10 cellular contexts compared by ENCODE assay signal in the genomic region with DNA sequence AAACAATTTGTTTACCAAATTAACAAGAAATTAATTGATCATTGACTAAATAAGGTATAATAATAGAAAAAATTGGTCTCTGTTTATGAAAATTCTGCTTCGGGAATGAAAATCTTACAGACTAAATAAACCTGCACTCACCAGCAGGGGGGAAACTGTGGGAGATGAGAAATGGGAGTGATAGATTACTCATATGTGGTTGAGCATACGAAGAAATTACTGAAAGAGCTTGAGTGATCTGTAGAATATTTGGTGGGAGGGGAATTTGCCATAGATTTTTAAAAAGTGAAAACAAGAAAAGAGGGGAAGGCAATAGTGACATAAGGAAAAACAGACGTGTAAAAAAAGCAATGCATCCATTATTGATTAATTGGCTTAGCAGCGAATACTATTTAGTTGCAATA. TPM values are rescaled to one million over a fixed set of nuclear protein-coding genes. Genes with fewer than 3 reads are reported as not detected.
DNase-seq lines count a peak whose midpoint lies in the region; ATAC-seq and TF ChIP-seq lines count a peak whose summit lies in the region.
"Had no signal": no experiment of that assay in that cellular context is flagged by ENCODE, and none has a peak within 500 bp of the region (broad histone marks: within the 10 kb centered on the region; RNA-seq: fewer than 3 reads in every experiment).

No MANE protein-coding gene starts in this region.

- TF ChIP-seq POLR2A in tibial nerve (IDR thresholded peaks at IDR 0.05), result no peak

- no peak overlapping the region for H3K4me2 ChIP-seq in mammary epithelial cell (ENCODE audit: insufficient read depth, low read depth, low read length)

- no TSS peak for BruUV-seq in mammary epithelial cell (replicated peaks; lab: Mats Ljungman, UMichigan)

- DNase-seq in GM12864 (ENCODE audit: low read depth) (no peak), mammary epithelial cell (peak; percentile 19), SW 1271 (lab: John Stamatoyannopoulos, UW) (no peak), NCI-H146 (lab: John Stamatoyannopoulos, UW) (no peak), tibial nerve (ENCODE audit: low spot score in 2 of 2) (no peak), mesenteric fat pad (ENCODE audit: low spot score) (no peak)

- no peak overlapping the region for H3K9ac ChIP-seq in mammary epithelial cell (ENCODE audit: insufficient read depth, low read length)

- dilution Hi-C loops in mammary epithelial cell (cut with HindIII; ENCODE audit: low sequenced_read_pairs), result no loop called here

- no peaks in the 10 kb centered on the region for H4K20me1 ChIP-seq in mammary epithelial cell (ENCODE audit: insufficient read depth, low read length)

- ATAC-seq in GM19452 (IDR thresholded peaks at IDR 0.05; ENCODE audit: unreplicated experiment) (peak; percentile 51), HG03378 (IDR thresholded peaks at IDR 0.05; ENCODE audit: unreplicated experiment) (peak; percentile 66)
- ATAC-seq: K562 had no signal

- in situ Hi-C loops in mammary epithelial cell (cut with MboI; ENCODE audit: low sequenced_read_pairs in 2 of 2), result no loop called here

- no peaks in the 10 kb centered on the region for H3K79me2 ChIP-seq in mammary epithelial cell (ENCODE audit: insufficient read depth, low read length)

- H3K36me3 ChIP-seq in mammary epithelial cell (ENCODE audit: insufficient read depth, low read length) (peaks cover 2% of the 10 kb centered on the region), tibial nerve (no peaks in the 10 kb centered on the region)

- CTCF ChIA-PET in mammary epithelial cell (lab: Charles Lee; ENCODE audit: low non-redundant PET), result interaction anchor here (0.6 kb wide), 1 partner anchor 1755 kb away, joined by 3 read pairs; no protein-coding TSS in a partner anchor

- H3K4me1 ChIP-seq in mammary epithelial cell (ENCODE audit: insufficient read depth, low read length) (peaks cover 7% of the 10 kb centered on the region), tibial nerve (peaks cover 0 to 12% (median 4%) of the 10 kb centered on the region in 4 donors)

- H3K27ac ChIP-seq in mammary epithelial cell (ENCODE audit: insufficient read depth, low read depth, low read length), result no peak overlapping the region
- H3K27ac ChIP-seq in tibial nerve, result no peak overlapping the region

- no peak for TF ChIP-seq EP300 in tibial nerve (IDR thresholded peaks at IDR 0.05)

- H3K4me3 ChIP-seq in GM12864 (ENCODE audit: low read depth, low read length), result peak overlapping the region; percentile 34; the same call in 1 of the 2 replicates
- H3K4me3 ChIP-seq in mammary epithelial cell (replicated peaks in 1 of 3; ENCODE audit: insufficient read depth in 1 of 3, low read depth in 2 of 3, low read length in 3 of 3), result no peak overlapping the region
- H3K4me3 ChIP-seq in tibial nerve, result no peak overlapping the region
- H3K4me3 ChIP-seq: K562 had no signal

- peak; percentile 39 for TF ChIP-seq CTCF in GM12864 (IDR thresholded peaks at IDR 0.05; ENCODE audit: low read depth, low read length, missing control alignments)
- TF ChIP-seq CTCF in mammary epithelial cell (conservative IDR thresholded peaks at IDR 0.05 in 1 of 2, IDR thresholded peaks at IDR 0.05 in 1 of 2; ENCODE audit: extremely low read depth in 1 of 2, insufficient read depth in 1 of 2, low read depth in 1 of 2, low read length in 2 of 2), result peak; percentile 26 to 28
- no peak for TF ChIP-seq CTCF in tibial nerve (IDR thresholded peaks at IDR 0.05)

- no peak overlapping the region for H2AFZ ChIP-seq in mammary epithelial cell (ENCODE audit: low read depth, low read length)

- no peaks in the 10 kb centered on the region for H3K27me3 ChIP-seq in mammary epithelial cell (ENCODE audit: insufficient read depth, low read length)
- H3K27me3 ChIP-seq in tibial nerve, result no peaks in the 10 kb centered on the region

- H3K9me3 ChIP-seq in mammary epithelial cell (replicated peaks; ENCODE audit: insufficient read depth, low read length), result no peaks in the 10 kb centered on the region
- H3K9me3 ChIP-seq in tibial nerve, result no peaks in the 10 kb centered on the region

- intact Hi-C loops in mammary epithelial cell (cut with micrococcal nuclease), result no loop called here

- 74% methylated on average over 4 of the region's 4 CpGs for WGBS in mammary epithelial cell (ENCODE audit: low coverage, missing lambda C conversion rate)
- WGBS in tibial nerve, 2 donors, result 77 to 79% methylated on average over 4 of the region's 4 CpGs

RNA-seq across cellular contexts. Expression of a gene that starts 2.2 kb away (rescaled TPM):
- under 1 TPM in 1 of 2 donors, not detected in 1; 0.38 TPM for total RNA-seq in mammary epithelial cell
- polyA plus RNA-seq in mammary epithelial cell, result 0.05 TPM
- not detected for polyA minus RNA-seq in mammary epithelial cell
- under 1 TPM in 2 of 4 donors, not detected in 2; 0.63 to 0.87 TPM for total RNA-seq in tibial nerve
- total RNA-seq in mesenteric fat pad, result not detected

RNA-seq across cellular contexts. Expression of a gene that starts 18.6 kb away (rescaled TPM):
- total RNA-seq in mammary epithelial cell (10 to 100 TPM; 30.0 to 68.4 TPM), tibial nerve (10 to 100 TPM; 10.9 to 29.4 (median 17.9) TPM), mesenteric fat pad (18.9 TPM)
- polyA plus RNA-seq in mammary epithelial cell, result 30.8 TPM
- 66.9 TPM for polyA minus RNA-seq in mammary epithelial cell

RNA-seq across cellular contexts. Expression of a gene that starts 43.5 kb away (rescaled TPM):
- not detected for total RNA-seq in mammary epithelial cell
- polyA plus RNA-seq in mammary epithelial cell, result 0.07 TPM
- not detected for polyA minus RNA-seq in mammary epithelial cell
- total RNA-seq in tibial nerve, result under 1 TPM in 1 of 4 donors, not detected in 3; 0.22 TPM
- total RNA-seq in mesenteric fat pad, result not detected
- total RNA-seq: cardiac septum, K562 had no signal
- polyA plus RNA-seq: K562 had no signal

Comparison
In these comparisons a context has a peak if more than half of its experiments do, and no peak if none do; other contexts are left out.
1. CTCF ChIP-seq: peak in GM12864 (single experiment) and mammary epithelial cell (2 of 2); none in tibial nerve (0 of 5).